13 cellular contexts compared by ENCODE assay signal in the genomic region with DNA sequence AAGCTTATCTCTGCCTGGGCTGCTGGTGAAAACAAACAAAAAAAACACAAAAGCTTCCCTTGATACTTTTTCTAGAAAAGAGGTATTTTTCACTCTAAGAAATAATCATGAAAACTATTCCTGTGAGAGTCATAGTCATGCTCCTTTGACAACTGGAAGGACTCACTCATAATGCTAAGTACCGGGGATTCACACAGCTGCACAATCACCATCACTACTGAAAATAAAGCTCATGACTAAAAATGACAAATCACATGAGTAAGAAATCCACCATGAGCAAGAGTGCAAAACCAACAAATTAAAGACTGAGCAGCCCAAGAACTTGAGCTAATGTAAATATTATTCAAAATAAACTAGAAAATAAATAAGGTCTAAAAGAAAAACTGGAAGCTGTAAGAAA. TPM values are rescaled to one million over a fixed set of nuclear protein-coding genes. Genes with fewer than 3 reads are reported as not detected.
DNase-seq lines count a peak whose midpoint lies in the region; ATAC-seq and TF ChIP-seq lines count a peak whose summit lies in the region.
"Had no signal": no experiment of that assay in that cellular context is flagged by ENCODE, and none has a peak within 500 bp of the region (broad histone marks: within the 10 kb centered on the region; RNA-seq: fewer than 3 reads in every experiment).

No MANE protein-coding gene starts in this region.

- peaks cover 3% of the 10 kb centered on the region for H3K9me3 ChIP-seq in skeletal muscle satellite cell (replicated peaks; ENCODE audit: low read length)
- H3K9me3 ChIP-seq: colonic mucosa, thyroid gland had no signal

- intact Hi-C loops in activated CD4-positive, alpha-beta T cell treated with anti-CD3 and anti-CD28 coated beads for 36 hours (cut with DNase I, micrococcal nuclease): no loop called here

- peak overlapping the region; percentile 38 for H3K4me2 ChIP-seq in skeletal muscle satellite cell (ENCODE audit: low read length)

- H3K4me3 ChIP-seq in skeletal muscle satellite cell (ENCODE audit: low read length): no peak overlapping the region
- H3K4me3 ChIP-seq: colonic mucosa, SK-N-MC, thyroid gland had no signal

- DNase-seq in activated CD4-positive, alpha-beta T cell treated with anti-CD3 and anti-CD28 coated beads for 36 hours: no peak
- DNase-seq in activated CD4-positive, alpha-beta T cell treated with anti-CD3 and anti-CD28 coated beads, Interleukin-2, amount 10 ng/mL, durations not matched to agents 7 days and 5 days: no peak
- DNase-seq in amniotic epithelial cell (ENCODE audit: low read depth) (peak; percentile 14), SK-N-DZ (ENCODE audit: low spot score) (no peak), GM10266 (ENCODE audit: extremely low spot score) (no peak)
- DNase-seq: colonic mucosa; naive thymus-derived CD4-positive, alpha-beta T cell; NCI-H2171 treated with DMSO at 0.1 percent for 48 hours; thyroid gland had no signal

- H3K27ac Mint-ChIP-seq in activated CD4-positive, alpha-beta T cell treated with anti-CD3 and anti-CD28 coated beads for 36 hours: no peak overlapping the region
- H3K27ac Mint-ChIP-seq in activated CD4-positive, alpha-beta T cell treated with anti-CD3 and anti-CD28 coated beads, Interleukin-2, amount 10 ng/mL, durations not matched to agents 7 days and 5 days: no peak overlapping the region
- H3K27ac Mint-ChIP-seq: naive thymus-derived CD4-positive, alpha-beta T cell had no signal

- no peak overlapping the region for H3K4me3 Mint-ChIP-seq in activated CD4-positive, alpha-beta T cell treated with anti-CD3 and anti-CD28 coated beads for 36 hours
- no peak overlapping the region for H3K4me3 Mint-ChIP-seq in activated CD4-positive, alpha-beta T cell treated with anti-CD3 and anti-CD28 coated beads, Interleukin-2, amount 10 ng/mL, durations not matched to agents 7 days and 5 days
- H3K4me3 Mint-ChIP-seq: naive thymus-derived CD4-positive, alpha-beta T cell had no signal

- no peaks in the 10 kb centered on the region for H3K36me3 ChIP-seq in skeletal muscle satellite cell (ENCODE audit: insufficient read depth, low read length)
- H3K36me3 ChIP-seq: colonic mucosa, thyroid gland had no signal

- no peaks in the 10 kb centered on the region for H3K36me3 Mint-ChIP-seq in activated CD4-positive, alpha-beta T cell treated with anti-CD3 and anti-CD28 coated beads for 36 hours (ENCODE audit: low read depth)
- H3K36me3 Mint-ChIP-seq in activated CD4-positive, alpha-beta T cell treated with anti-CD3 and anti-CD28 coated beads, Interleukin-2, amount 10 ng/mL, durations not matched to agents 7 days and 5 days (ENCODE audit: low read depth): no peaks in the 10 kb centered on the region
- H3K36me3 Mint-ChIP-seq: naive thymus-derived CD4-positive, alpha-beta T cell had no signal

- H3K4me1 Mint-ChIP-seq in activated CD4-positive, alpha-beta T cell treated with anti-CD3 and anti-CD28 coated beads for 36 hours: peaks cover 3% of the 10 kb centered on the region
- peaks cover 1% of the 10 kb centered on the region for H3K4me1 Mint-ChIP-seq in activated CD4-positive, alpha-beta T cell treated with anti-CD3 and anti-CD28 coated beads, Interleukin-2, amount 10 ng/mL, durations not matched to agents 7 days and 5 days
- H3K4me1 Mint-ChIP-seq: naive thymus-derived CD4-positive, alpha-beta T cell had no signal

- H3K9me3 Mint-ChIP-seq in activated CD4-positive, alpha-beta T cell treated with anti-CD3 and anti-CD28 coated beads for 36 hours (ENCODE audit: low read depth): no peaks in the 10 kb centered on the region
- H3K9me3 Mint-ChIP-seq in activated CD4-positive, alpha-beta T cell treated with anti-CD3 and anti-CD28 coated beads, Interleukin-2, amount 10 ng/mL, durations not matched to agents 7 days and 5 days: no peaks in the 10 kb centered on the region

- H3K4me1 ChIP-seq in skeletal muscle satellite cell (ENCODE audit: control insufficient read depth, insufficient read depth, low read length): peaks cover 7% of the 10 kb centered on the region
- H3K4me1 ChIP-seq: colonic mucosa, thyroid gland had no signal

- no peaks in the 10 kb centered on the region for H3K27me3 ChIP-seq in skeletal muscle satellite cell (ENCODE audit: control insufficient read depth, insufficient read depth, low read length)
- H3K27me3 ChIP-seq: colonic mucosa, thyroid gland had no signal

- POLR2A ChIA-PET in activated CD4-positive, alpha-beta T cell treated with anti-CD3 and anti-CD28 coated beads for 36 hours (lab: Charles Lee): no interaction called here
- POLR2A ChIA-PET in activated CD4-positive, alpha-beta T cell treated with anti-CD3 and anti-CD28 coated beads, Interleukin-2, amount 10 ng/mL, durations not matched to agents 7 days and 5 days (lab: Charles Lee): no interaction called here

- H3K9ac ChIP-seq in skeletal muscle satellite cell (ENCODE audit: low read depth, low read length): peak overlapping the region; percentile 35

- peak; percentile 80 for ATAC-seq in activated CD4-positive, alpha-beta T cell treated with anti-CD3 and anti-CD28 coated beads for 36 hours
- peak; percentile 95 for ATAC-seq in HG02852 (IDR thresholded peaks at IDR 0.05; ENCODE audit: unreplicated experiment)
- ATAC-seq in HG02642 (IDR thresholded peaks at IDR 0.05; ENCODE audit: poor library complexity, unreplicated experiment): no peak
- ATAC-seq: naive thymus-derived CD4-positive, alpha-beta T cell had no signal

- CTCF ChIA-PET in activated CD4-positive, alpha-beta T cell treated with anti-CD3 and anti-CD28 coated beads for 36 hours (lab: Charles Lee): interaction anchor here (1.0 to 4.5 kb wide), 6 partner anchors 9 to 772 kb away, joined by 3 to 22 read pairs (median 3); partner anchors contain the start of genes CGGBP1 and ZNF654
- CTCF ChIA-PET in activated CD4-positive, alpha-beta T cell treated with anti-CD3 and anti-CD28 coated beads, Interleukin-2, amount 10 ng/mL, durations not matched to agents 7 days and 5 days (lab: Charles Lee): no interaction called here

- TF ChIP-seq CTCF in GM10266 (IDR thresholded peaks at IDR 0.05; ENCODE audit: control insufficient read depth, insufficient read depth, low read depth, missing control alignments): no peak

- H3K27me3 Mint-ChIP-seq in activated CD4-positive, alpha-beta T cell treated with anti-CD3 and anti-CD28 coated beads for 36 hours: peaks cover 3% of the 10 kb centered on the region
- H3K27me3 Mint-ChIP-seq in activated CD4-positive, alpha-beta T cell treated with anti-CD3 and anti-CD28 coated beads, Interleukin-2, amount 10 ng/mL, durations not matched to agents 7 days and 5 days: peaks cover 6% of the 10 kb centered on the region

RNA-seq across cellular contexts. Expression of gene POU1F1, which starts 10.6 kb away (rescaled TPM):
- not detected for total RNA-seq in activated CD4-positive, alpha-beta T cell treated with anti-CD3 and anti-CD28 coated beads for 36 hours
- not detected for total RNA-seq in activated CD4-positive, alpha-beta T cell treated with anti-CD3 and anti-CD28 coated beads, Interleukin-2, amount 10 ng/mL, durations not matched to agents 7 days and 5 days
- not detected in 2 replicates for total RNA-seq in skeletal muscle satellite cell (2012; rRNA removed)
- not detected in 2 replicates for polyA plus RNA-seq in SK-N-DZ (2014; cell fraction: cytosol; rRNA removed)
- polyA plus RNA-seq in SK-N-DZ (2014; cell fraction: nucleus; rRNA removed): not detected in 2 replicates
- total RNA-seq: colonic mucosa; naive thymus-derived CD4-positive, alpha-beta T cell; thyroid gland had no signal
- polyA plus RNA-seq: naive thymus-derived CD4-positive, alpha-beta T cell had no signal

RNA-seq across cellular contexts. Expression of gene CHMP2B, which starts 59.9 kb away (rescaled TPM):
- total RNA-seq in activated CD4-positive, alpha-beta T cell treated with anti-CD3 and anti-CD28 coated beads for 36 hours: 10 to 100 TPM; 25.4 to 29.4 TPM
- total RNA-seq in activated CD4-positive, alpha-beta T cell treated with anti-CD3 and anti-CD28 coated beads, Interleukin-2, amount 10 ng/mL, durations not matched to agents 7 days and 5 days: 10 to 100 TPM; 21.2 to 24.1 TPM
- 27.3 and 30.7 TPM in 2 replicates for total RNA-seq in skeletal muscle satellite cell (2012; rRNA removed)
- polyA plus RNA-seq in SK-N-DZ (2014; cell fraction: cytosol; rRNA removed): 16.2 and 17.4 TPM in 2 replicates
- polyA plus RNA-seq in SK-N-DZ (2014; cell fraction: nucleus; rRNA removed): 11.6 and 16.5 TPM in 2 replicates
